17 cellular contexts compared by ENCODE assay signal in genomic region chr7:33773053-33773452, GRCh38.
DNase-seq lines count a peak whose midpoint lies in the region; ATAC-seq, FAIRE-seq and TF ChIP-seq lines count a peak whose summit lies in the region.
"Had no signal": no experiment of that assay in that cellular context is flagged by ENCODE, and none has a peak within 500 bp of the region (broad histone marks: within the 10 kb centered on the region; RNA-seq: fewer than 3 reads in every experiment).

No MANE protein-coding gene starts in this region.

- no peaks in the 10 kb centered on the region for H3K9me1 ChIP-seq in keratinocyte (ENCODE audit: control insufficient read depth, extremely low read depth, insufficient read depth, low read length)

- H3K4me2 ChIP-seq in GM12878 (ENCODE audit: control insufficient read depth, insufficient read depth), result no peak overlapping the region
- H3K4me2 ChIP-seq in keratinocyte (ENCODE audit: control insufficient read depth, extremely low read depth, insufficient read depth, low read depth, low read length), result no peak overlapping the region
- H3K4me2 ChIP-seq in trophoblast cell (ENCODE audit: low read length), result no peak overlapping the region

- no peak overlapping the region for H2AFZ ChIP-seq in GM12878 (ENCODE audit: control insufficient read depth, low read depth, low read length)
- H2AFZ ChIP-seq in keratinocyte (ENCODE audit: control insufficient read depth, low read length), result no peak overlapping the region
- H2AFZ ChIP-seq in trophoblast cell (ENCODE audit: insufficient read depth, low read length, poor library complexity), result no peak overlapping the region

- no peak overlapping the region for H3K4ac ChIP-seq in trophoblast cell (ENCODE audit: low read depth, low read length)

- H3K36me3 ChIP-seq in GM12878 (ENCODE audit: control insufficient read depth in 2 of 2, insufficient read depth in 2 of 2, low read length in 1 of 2), result no peaks in the 10 kb centered on the region
- H3K36me3 ChIP-seq in keratinocyte (ENCODE audit: control insufficient read depth in 2 of 2, extremely low read depth in 1 of 2, insufficient read depth in 2 of 2, low read length in 2 of 2), result no peaks in the 10 kb centered on the region
- H3K36me3 ChIP-seq in trophoblast cell (ENCODE audit: control insufficient read depth in 1 of 2, insufficient read depth in 2 of 2, low read length in 2 of 2), result no peaks in the 10 kb centered on the region
- H3K36me3 ChIP-seq in heart left ventricle, result no peaks in the 10 kb centered on the region

- TF ChIP-seq CTCF in HFFc6 (IDR thresholded peaks at IDR 0.05), result no peak
- no peak for TF ChIP-seq CTCF in GM12878 (IDR thresholded peaks at IDR 0.05 in 2 of 3, conservative IDR thresholded peaks at IDR 0.05 in 1 of 3; ENCODE audit: control insufficient read depth in 2 of 3, extremely low read depth in 1 of 3, insufficient read depth in 1 of 3, low read depth in 3 of 3, low read length in 3 of 3)
- TF ChIP-seq CTCF in keratinocyte (optimal IDR thresholded peaks at IDR 0.05 in 1 of 3, IDR thresholded peaks at IDR 0.05 in 1 of 3, conservative IDR thresholded peaks at IDR 0.05 in 1 of 3; ENCODE audit: extremely low read depth in 1 of 3, insufficient read depth in 2 of 3, low read length in 3 of 3), result no peak
- no peak for TF ChIP-seq CTCF in chondrocyte (IDR thresholded peaks at IDR 0.05)
- TF ChIP-seq CTCF in heart left ventricle (IDR thresholded peaks at IDR 0.05), result no peak

- no peak overlapping the region for H3K4me3 ChIP-seq in GM12878
- H3K4me3 ChIP-seq in keratinocyte (ENCODE audit: control insufficient read depth in 2 of 3, extremely low read depth in 1 of 3, insufficient read depth in 2 of 3, low read depth in 1 of 3, low read length in 3 of 3), result no peak overlapping the region
- H3K4me3 ChIP-seq in trophoblast cell (ENCODE audit: low read depth, low read length), result no peak overlapping the region
- no peak overlapping the region for H3K4me3 ChIP-seq in heart left ventricle

- ATAC-seq in GM12878 (peak; percentile 34), GM18909 (IDR thresholded peaks at IDR 0.05; ENCODE audit: poor library complexity, unreplicated experiment) (no peak), heart left ventricle (no peak)

- CTCF ChIA-PET in GM12878 (lab: Yijun Ruan, JAX), result interaction anchor here (2.2 kb wide), 1 partner anchor 15 kb away, joined by 10 read pairs; no protein-coding TSS in a partner anchor

- no peak for TF ChIP-seq RAD21 in GM12878 (IDR thresholded peaks at IDR 0.05; ENCODE audit: insufficient read depth, low read depth, low read length)

- H3K4me1 Mint-ChIP-seq in HFFc6 (ENCODE audit: low read depth) (peaks cover 36% of the 10 kb centered on the region), chondrocyte (ENCODE audit: low read depth) (peaks cover 6% of the 10 kb centered on the region)
- H3K4me1 Mint-ChIP-seq: activated CD4-positive, alpha-beta memory T cell treated with anti-CD3 and anti-CD28 coated beads, Interleukin-2, amount 10 ng/mL, durations not matched to agents 7 days and 5 days; CD14-positive monocyte had no signal

- H3K9me3 ChIP-seq in GM12878 (replicated peaks; ENCODE audit: control insufficient read depth, insufficient read depth, low read length) (no peaks in the 10 kb centered on the region), keratinocyte (ENCODE audit: control insufficient read depth, low read depth, low read length) (no peaks in the 10 kb centered on the region), trophoblast cell (ENCODE audit: insufficient read depth, low read depth, low read length) (no peaks in the 10 kb centered on the region), heart left ventricle (no peaks in the 10 kb centered on the region)

- dilution Hi-C loops in keratinocyte (cut with MboI; ENCODE audit: extremely low pct_ligation_motif_present, low sequenced_read_pairs), result no loop called here

- H3K18ac ChIP-seq in trophoblast cell (ENCODE audit: low read length), result no peak overlapping the region

- H3K36me3 Mint-ChIP-seq in HFFc6 (ENCODE audit: low read depth) (no peaks in the 10 kb centered on the region; the same call in 1 of the 2 replicates), chondrocyte (ENCODE audit: low read depth) (peaks cover 13% of the 10 kb centered on the region)
- H3K36me3 Mint-ChIP-seq: CD14-positive monocyte had no signal

- H3K27ac Mint-ChIP-seq in HFFc6 (peak overlapping the region; percentile 87), chondrocyte (ENCODE audit: unreplicated experiment) (no peak overlapping the region)
- H3K27ac Mint-ChIP-seq: activated CD4-positive, alpha-beta memory T cell treated with anti-CD3 and anti-CD28 coated beads, Interleukin-2, amount 10 ng/mL, durations not matched to agents 7 days and 5 days; CD14-positive monocyte had no signal

- H3K4me3 Mint-ChIP-seq in HFFc6 (peak overlapping the region; percentile 29), chondrocyte (ENCODE audit: unreplicated experiment) (no peak overlapping the region)
- H3K4me3 Mint-ChIP-seq: activated CD4-positive, alpha-beta memory T cell treated with anti-CD3 and anti-CD28 coated beads, Interleukin-2, amount 10 ng/mL, durations not matched to agents 7 days and 5 days; CD14-positive monocyte; nephron had no signal

- H3K14ac ChIP-seq in trophoblast cell (ENCODE audit: low read length), result no peak overlapping the region

- no peak overlapping the region for H2BK12ac ChIP-seq in trophoblast cell (ENCODE audit: low read length)

- SMC1A ChIA-PET in GM12878 (lab: Charles Lee; ENCODE audit: uncharacterized antibody, unreplicated experiment), result no interaction called here

- H3K4me1 ChIP-seq in GM12878 (ENCODE audit: control insufficient read depth, insufficient read depth, low read length) (no peaks in the 10 kb centered on the region), keratinocyte (ENCODE audit: control insufficient read depth, extremely low read depth, insufficient read depth, low read length) (peaks cover 5% of the 10 kb centered on the region), trophoblast cell (ENCODE audit: control insufficient read depth in 1 of 2, insufficient read depth in 2 of 2, low read length in 2 of 2) (no peaks in the 10 kb centered on the region), heart left ventricle (peaks cover 0 to 19% (median 2%) of the 10 kb centered on the region in 12 donors)

- H3K23ac ChIP-seq in trophoblast cell (ENCODE audit: low read length), result no peak overlapping the region

- no peak overlapping the region for H2AK5ac ChIP-seq in trophoblast cell (ENCODE audit: low read length)

- H2BK120ac ChIP-seq in trophoblast cell (ENCODE audit: insufficient read depth, low read length, poor library complexity), result no peak overlapping the region

- H3K27ac ChIP-seq in GM12878 (ENCODE audit: control insufficient read depth, insufficient read depth) (no peak overlapping the region), keratinocyte (ENCODE audit: control insufficient read depth, insufficient read depth, low read length) (no peak overlapping the region), trophoblast cell (ENCODE audit: low read depth, low read length) (no peak overlapping the region), heart left ventricle (no peak overlapping the region)

- H4K8ac ChIP-seq in trophoblast cell (ENCODE audit: low read depth, low read length), result no peak overlapping the region

- H4K20me1 ChIP-seq in GM12878 (ENCODE audit: control insufficient read depth, insufficient read depth) (no peaks in the 10 kb centered on the region), keratinocyte (ENCODE audit: control insufficient read depth, extremely low read depth, insufficient read depth, low read length) (no peaks in the 10 kb centered on the region)

- H3K9ac ChIP-seq in GM12878 (ENCODE audit: control insufficient read depth, insufficient read depth, low read length) (no peak overlapping the region), keratinocyte (ENCODE audit: control insufficient read depth, extremely low read depth, insufficient read depth, low read length) (no peak overlapping the region), trophoblast cell (ENCODE audit: low read length) (no peak overlapping the region)

- in situ Hi-C loops in GM12878 (cut with MboI), result no loop called here

- no TSS peak for BruUV-seq in GM12878 (replicated peaks; lab: Mats Ljungman, UMichigan)

- H4K12ac ChIP-seq in trophoblast cell (ENCODE audit: low read depth, low read length), result no peak overlapping the region

- TF ChIP-seq EP300 in GM12878 (IDR thresholded peaks at IDR 0.05; ENCODE audit: borderline replicate concordance in 1 of 2, control insufficient read depth in 1 of 2, low read depth in 2 of 2, low read length in 2 of 2), result no peak

- no peak for FAIRE-seq in GM12878 (lab: Jason Lieb, UNC)
- no peak for FAIRE-seq in keratinocyte (lab: Jason Lieb, UNC)
- FAIRE-seq: GM12891 had no signal

- peaks cover 3% of the 10 kb centered on the region for H3K27me3 Mint-ChIP-seq in HFFc6 (ENCODE audit: insufficient read depth)
- H3K27me3 Mint-ChIP-seq in chondrocyte (ENCODE audit: low read depth), result no peaks in the 10 kb centered on the region
- H3K27me3 Mint-ChIP-seq: activated CD4-positive, alpha-beta memory T cell treated with anti-CD3 and anti-CD28 coated beads, Interleukin-2, amount 10 ng/mL, durations not matched to agents 7 days and 5 days had no signal

- intact Hi-C loops in GM12878 (cut with micrococcal nuclease; ENCODE audit: unreplicated experiment) (no loop called here), heart left ventricle (cut with DNase I) (no loop called here)

- no peaks in the 10 kb centered on the region for H3K79me1 ChIP-seq in trophoblast cell (ENCODE audit: low read length)

- DNase-seq in Daoy (ENCODE audit: low read depth), result peak; percentile 71
- DNase-seq in HFFc6, result peak; percentile 84
- no peak for DNase-seq in GM12878 (ENCODE audit: low read depth, low spot score)
- peak; percentile 9 for DNase-seq in keratinocyte (ENCODE audit: low read depth, low spot score)
- no peak for DNase-seq in trophoblast cell
- no peak for DNase-seq in chondrocyte (ENCODE audit: low spot score)
- no peak for DNase-seq in heart left ventricle
- DNase-seq: activated CD4-positive, alpha-beta memory T cell treated with anti-CD3 and anti-CD28 coated beads, Interleukin-2, amount 10 ng/mL, durations not matched to agents 7 days and 5 days; DMS79; MM.1S; NCI-H2081; Right ventricle myocardium superior; T1000 had no signal

- POLR2A ChIA-PET in GM12878 (lab: Charles Lee), result no interaction called here

- H4K91ac ChIP-seq in trophoblast cell (ENCODE audit: low read depth, low read length), result no peak overlapping the region

- TF ChIP-seq POLR2A in GM12878 (IDR thresholded peaks at IDR 0.05; ENCODE audit: low read depth, low read length) (no peak), heart left ventricle (IDR thresholded peaks at IDR 0.05) (no peak)

- H3K9me3 Mint-ChIP-seq in HFFc6 (no peaks in the 10 kb centered on the region), chondrocyte (ENCODE audit: low read depth) (peaks cover 3% of the 10 kb centered on the region)
- H3K9me3 Mint-ChIP-seq: activated CD4-positive, alpha-beta memory T cell treated with anti-CD3 and anti-CD28 coated beads, Interleukin-2, amount 10 ng/mL, durations not matched to agents 7 days and 5 days; nephron had no signal

- H3K79me2 ChIP-seq in GM12878 (ENCODE audit: control insufficient read depth, insufficient read depth, low read length) (no peaks in the 10 kb centered on the region), keratinocyte (ENCODE audit: control insufficient read depth, insufficient read depth, low read length) (no peaks in the 10 kb centered on the region), trophoblast cell (ENCODE audit: control insufficient read depth, insufficient read depth, low read length, poor library complexity) (no peaks in the 10 kb centered on the region)

- RAD21 ChIA-PET in GM12878 (lab: Charles Lee; ENCODE audit: unreplicated experiment), result no interaction called here

- H2BK5ac ChIP-seq in trophoblast cell (ENCODE audit: low read depth, low read length, poor library complexity), result no peak overlapping the region

- H3K27me3 ChIP-seq in GM12878 (replicated peaks in 1 of 2; ENCODE audit: control insufficient read depth in 2 of 2, insufficient read depth in 2 of 2, low read length in 1 of 2) (no peaks in the 10 kb centered on the region), keratinocyte (ENCODE audit: control insufficient read depth, extremely low read depth, insufficient read depth, low read length) (no peaks in the 10 kb centered on the region), trophoblast cell (ENCODE audit: insufficient read depth, low read length) (no peaks in the 10 kb centered on the region), heart left ventricle (no peaks in the 10 kb centered on the region)

Comparison
In these comparisons a context has a peak if more than half of its experiments do, and no peak if none do; other contexts are left out.
1. DNase-seq: peak in Daoy (single experiment), HFFc6 (single experiment) and keratinocyte (single experiment); none in GM12878 (single experiment), trophoblast cell (0 of 2), chondrocyte (single experiment) and heart left ventricle (0 of 5).